26 cellular contexts compared by ENCODE assay signal in genomic region chr4:84684361-84684760, GRCh38.
A peak's percentile ranks its signal among the peaks of the same experiment; 100 is the strongest.
DNase-seq lines count a peak whose midpoint lies in the region; TF ChIP-seq lines count a peak whose summit lies in the region.
"Had no signal": no experiment of that assay in that cellular context is flagged by ENCODE, and none has a peak within 500 bp of the region (broad histone marks: within the 10 kb centered on the region; RNA-seq: fewer than 3 reads in every experiment).

No MANE protein-coding gene starts in this region.

- H4K20me1 ChIP-seq in BLaER1 treated with 17β-estradiol and CSF1 and Interleukin-3, amounts not matched to agents 10 nM and 100 nM, result peaks cover 0 to 95% (median 0%) of the 10 kb centered on the region in 11 experiments; a peak in 8 of 22 replicates
- no peaks in the 10 kb centered on the region for H4K20me1 ChIP-seq in KMS-11 (ENCODE audit: insufficient read depth)

- peaks cover 53 to 98% (median 95%) of the 10 kb centered on the region in 11 experiments for H3K36me3 ChIP-seq in BLaER1 treated with 17β-estradiol and CSF1 and Interleukin-3, amounts not matched to agents 10 nM and 100 nM
- H3K36me3 ChIP-seq in KMS-11 (ENCODE audit: insufficient read depth), result no peaks in the 10 kb centered on the region

- H3K4me3 Mint-ChIP-seq in nephron progenitor cell, result no peak overlapping the region
- H3K4me3 Mint-ChIP-seq: CD4-positive, CD25-positive, alpha-beta regulatory T cell; HFFc6 had no signal

- TF ChIP-seq CTCF in KMS-11 (conservative IDR thresholded peaks at IDR 0.05; ENCODE audit: low read depth, low read length), result no peak
- TF ChIP-seq CTCF in nephron progenitor cell (IDR thresholded peaks at IDR 0.05), result no peak

- H3K27ac ChIP-seq in BLaER1 treated with 17β-estradiol and CSF1 and Interleukin-3, amounts not matched to agents 10 nM and 100 nM, result no peak overlapping the region
- H3K27ac ChIP-seq in KMS-11, result no peak overlapping the region
- H3K27ac ChIP-seq: GM23248 had no signal

- no peak overlapping the region for H3K9ac ChIP-seq in BLaER1 treated with 17β-estradiol and CSF1 and Interleukin-3, amounts not matched to agents 10 nM and 100 nM
- no peak overlapping the region for H3K9ac ChIP-seq in KMS-11
- H3K9ac ChIP-seq: GM23248, SK-N-SH had no signal

- H3K4me1 Mint-ChIP-seq in nephron progenitor cell, result peaks cover 6% of the 10 kb centered on the region

- peak overlapping the region; percentile 55 for H3K27ac Mint-ChIP-seq in nephron progenitor cell
- H3K27ac Mint-ChIP-seq: CD4-positive, CD25-positive, alpha-beta regulatory T cell; HFFc6 had no signal

- H3K27me3 Mint-ChIP-seq in nephron progenitor cell (ENCODE audit: low read depth, poor library complexity), result no peaks in the 10 kb centered on the region
- H3K27me3 Mint-ChIP-seq: CD4-positive, CD25-positive, alpha-beta regulatory T cell had no signal

- peaks cover 82% of the 10 kb centered on the region for H3K36me3 Mint-ChIP-seq in nephron progenitor cell (ENCODE audit: low read depth)
- H3K36me3 Mint-ChIP-seq: CD4-positive, CD25-positive, alpha-beta regulatory T cell had no signal

- H3K4me3 ChIP-seq in BLaER1 treated with 17β-estradiol and CSF1 and Interleukin-3, amounts not matched to agents 10 nM and 100 nM, result no peak overlapping the region
- H3K4me3 ChIP-seq in KMS-11 (IDR thresholded peaks at IDR 0.05; ENCODE audit: insufficient read depth, low read depth, low read length), result no peak overlapping the region
- H3K4me3 ChIP-seq: GM23248, HAP-1 had no signal

- H3K4me1 ChIP-seq in BLaER1 treated with 17β-estradiol and CSF1 and Interleukin-3, amounts not matched to agents 10 nM and 100 nM, result peaks cover 25 to 48% (median 42%) of the 10 kb centered on the region in 10 experiments
- peaks cover 33% of the 10 kb centered on the region for H3K4me1 ChIP-seq in KMS-11 (ENCODE audit: low read depth, poor library complexity, severe bottlenecking)
- H3K4me1 ChIP-seq: HAP-1 had no signal

- H3K9me3 ChIP-seq in BLaER1 treated with 17β-estradiol and CSF1 and Interleukin-3, amounts not matched to agents 10 nM and 100 nM (replicated peaks in 1 of 11), result 0 out of 22 replicates have a peak, but pooled peaks cover 0 to 6% (median 0%) of the 10 kb centered on the region in 11 experiments
- H3K9me3 ChIP-seq: HAP-1, SK-N-SH had no signal

- no peaks in the 10 kb centered on the region for H3K9me3 Mint-ChIP-seq in nephron progenitor cell
- H3K9me3 Mint-ChIP-seq: CD4-positive, CD25-positive, alpha-beta regulatory T cell; HFFc6 had no signal

- H3K79me2 ChIP-seq in KMS-11 (ENCODE audit: insufficient read depth, low read depth), result no peaks in the 10 kb centered on the region

- peak; percentile 41 for DNase-seq in astrocyte of the hippocampus (ENCODE audit: low read depth, low spot score)
- DNase-seq in nephron progenitor cell, result no peak
- no peak for DNase-seq in NCI-H1105 (lab: John Stamatoyannopoulos, UW)
- no peak for DNase-seq in NCI-H526 treated with DMSO at 0.1 percent for 48 hours (lab: John Stamatoyannopoulos, UW)
- DNase-seq in NCI-H1417 (lab: John Stamatoyannopoulos, UW), result no peak
- no peak for DNase-seq in NCI-H1105 treated with DMSO at 0.1 percent for 48 hours (lab: John Stamatoyannopoulos, UW)
- DNase-seq: CD4-positive, CD25-positive, alpha-beta regulatory T cell; DMS153; DND-41; GM23248; HFFc6; KBM-7; MM.1S; NCI-H1048; NCI-H1436 treated with DMSO at 0.1 percent for 48 hours; NCI-H187 treated with DMSO at 0.1 percent for 48 hours; NCI-H2107; NCI-H446; NCI-H524 treated with DMSO at 0.1 percent for 48 hours; NCI-H82; NK-92 treated with Interleukin-12 subunit alpha and Interleukin-12 subunit beta, amount 100 ng/mL, for 24 hours; PC-3; SK-N-SH had no signal

- H2AFZ ChIP-seq in KMS-11 (ENCODE audit: low read depth), result no peak overlapping the region
- H2AFZ ChIP-seq: GM23248 had no signal

- H3K27me3 ChIP-seq in BLaER1 treated with 17β-estradiol and CSF1 and Interleukin-3, amounts not matched to agents 10 nM and 100 nM, result no peaks in the 10 kb centered on the region
- H3K27me3 ChIP-seq in KMS-11 (ENCODE audit: insufficient read depth, low read depth), result no peaks in the 10 kb centered on the region

- peak overlapping the region in 7 of 11 experiments; percentile 5 to 75 (median 7); a peak in 6 of 22 replicates for H3K4me2 ChIP-seq in BLaER1 treated with 17β-estradiol and CSF1 and Interleukin-3, amounts not matched to agents 10 nM and 100 nM
- 0 out of 2 replicates have a peak overlapping the region, but pooled peaks have one; percentile 4 for H3K4me2 ChIP-seq in KMS-11
- H3K4me2 ChIP-seq: SK-N-SH had no signal
